In genomic region chr7:6350057-6350752, GRCh38 we compare ENCODE assay signal across 19 cellular contexts. TPM values are rescaled to one million over a fixed set of nuclear protein-coding genes. Genes with fewer than 3 reads are reported as not detected.
DNase-seq lines count a peak whose midpoint lies in the region; ATAC-seq and TF ChIP-seq lines count a peak whose summit lies in the region.
"Had no signal": no experiment of that assay in that cellular context is flagged by ENCODE, and none has a peak within 500 bp of the region (broad histone marks: within the 10 kb centered on the region; RNA-seq: fewer than 3 reads in every experiment).

No MANE protein-coding gene starts in this region.

- no CpG with 5 or more reads among the region's 1 CpG for WGBS in IMR-90 (ENCODE audit: extremely low coverage in 2 of 2, insufficient read length in 1 of 2), 2 experiments

- H2AK9ac ChIP-seq in IMR-90 (replicated peaks; ENCODE audit: low read depth, low read length, poor library complexity), result no peak overlapping the region

- no peak for TF ChIP-seq RAD21 in IMR-90 (IDR thresholded peaks at IDR 0.05; ENCODE audit: low read length)

- H2BK20ac ChIP-seq in IMR-90 (ENCODE audit: low read depth, low read length), result no peak overlapping the region

- H2AK5ac ChIP-seq in IMR-90 (ENCODE audit: low read depth, low read length), result no peak overlapping the region

- no peak for TF ChIP-seq POLR2A in IMR-90 (IDR thresholded peaks at IDR 0.05; ENCODE audit: low read depth, low read length)

- H3K56ac ChIP-seq in IMR-90 (ENCODE audit: extremely low read depth, insufficient read depth, low read length), result no peak overlapping the region

- H2BK15ac ChIP-seq in IMR-90 (ENCODE audit: low read depth, low read length), result no peak overlapping the region

- H4K8ac ChIP-seq in IMR-90 (ENCODE audit: low read depth in 2 of 2, low read length in 2 of 2), result no peak overlapping the region

- CTCF ChIA-PET in IMR-90 (lab: Yijun Ruan, JAX) (interaction anchor here (0.6 to 0.9 kb wide), 6 partner anchors 17 to 343 kb away, joined by 3 to 6 read pairs (median 5); partner anchors contain the start of genes AIMP2 and PMS2), GM10248 (lab: Yijun Ruan, JAX) (interaction anchor here (0.8 to 4.1 kb wide), 11 partner anchors 11 to 366 kb away, joined by 3 to 29 read pairs (median 3); partner anchors contain the start of gene DAGLB), A673 (lab: Charles Lee) (interaction anchor here (0.6 to 0.7 kb wide), 3 partner anchors 203 to 595 kb away, joined by 5 to 7 read pairs (median 6); no protein-coding TSS in a partner anchor)

- H2BK120ac ChIP-seq in IMR-90 (ENCODE audit: low read depth, low read length), result no peak overlapping the region

- no peaks in the 10 kb centered on the region; the same call in 1 of the 2 replicates for H4K20me1 ChIP-seq in IMR-90 (ENCODE audit: insufficient read depth, low read length)

- H3K9me3 ChIP-seq in IMR-90 (ENCODE audit: control insufficient read depth, insufficient read depth, low read length) (no peaks in the 10 kb centered on the region), A673 (ENCODE audit: low read depth, low read length, poor library complexity, severe bottlenecking) (no peaks in the 10 kb centered on the region)
- H3K9me3 ChIP-seq: sigmoid colon, thyroid gland had no signal

- intact Hi-C loops in IMR-90 (cut with micrococcal nuclease) (no loop called here), A673 (cut with micrococcal nuclease; ENCODE audit: unreplicated experiment) (no loop called here)

- H3K27me3 ChIP-seq in IMR-90 (ENCODE audit: control insufficient read depth, insufficient read depth, low read length) (no peaks in the 10 kb centered on the region), A673 (replicated peaks; ENCODE audit: insufficient read depth, low read depth, low read length, poor library complexity) (no peaks in the 10 kb centered on the region)
- H3K27me3 ChIP-seq: sigmoid colon, thyroid gland had no signal

- H3K79me1 ChIP-seq in IMR-90 (ENCODE audit: low read depth in 1 of 2, low read length in 2 of 2), result peaks cover 15 to 17% of the 10 kb centered on the region in 2 experiments

- no peaks in the 10 kb centered on the region for H3K9me1 ChIP-seq in IMR-90 (ENCODE audit: insufficient read depth, low read length)

- H3K36me3 ChIP-seq in IMR-90 (ENCODE audit: control insufficient read depth, insufficient read depth, low read length), result peaks cover 5% of the 10 kb centered on the region; the same call in 1 of the 2 replicates
- H3K36me3 ChIP-seq in A673 (ENCODE audit: insufficient read depth, low read length, poor library complexity, severe bottlenecking), result no peaks in the 10 kb centered on the region
- H3K36me3 ChIP-seq: thyroid gland had no signal

- no peak overlapping the region for H3K23ac ChIP-seq in IMR-90 (ENCODE audit: low read depth, low read length)

- no peak overlapping the region for H3K18ac ChIP-seq in IMR-90 (ENCODE audit: low read depth, low read length)

- no peak overlapping the region for H3K14ac ChIP-seq in IMR-90 (replicated peaks; ENCODE audit: low read depth, low read length)

- H3K9ac ChIP-seq in IMR-90 (ENCODE audit: low read depth, low read length), result no peak overlapping the region

- H3K4me3 ChIP-seq in AG10803 (ENCODE audit: low read length) (no peak overlapping the region), IMR-90 (ENCODE audit: insufficient read depth, low read depth, low read length) (no peak overlapping the region), A673 (ENCODE audit: low read depth, low read length, poor library complexity, severe bottlenecking) (no peak overlapping the region)
- H3K4me3 ChIP-seq: sigmoid colon, thyroid gland had no signal

- H4K91ac ChIP-seq in IMR-90 (ENCODE audit: insufficient read depth, low read depth, low read length), result no peak overlapping the region

- H3K4me2 ChIP-seq in IMR-90 (ENCODE audit: low read depth, low read length), result no peak overlapping the region; the same call in 1 of the 2 replicates

- no peak overlapping the region for H3K4ac ChIP-seq in IMR-90 (ENCODE audit: low read depth, low read length)

- H3K4me1 ChIP-seq in IMR-90 (ENCODE audit: control insufficient read depth, insufficient read depth, low read length) (peaks cover 2% of the 10 kb centered on the region; the same call in 1 of the 2 replicates), A673 (ENCODE audit: insufficient read depth, low read length, poor library complexity, severe bottlenecking) (no peaks in the 10 kb centered on the region)

- H4K5ac ChIP-seq in IMR-90 (ENCODE audit: low read depth, low read length), result no peak overlapping the region

- POLR2A ChIA-PET in IMR-90 (lab: Charles Lee; ENCODE audit: unreplicated experiment) (interaction anchor here (0.6 kb wide), 1 partner anchor 39 kb away, joined by 3 read pairs; no protein-coding TSS in a partner anchor), GM10248 (lab: Yijun Ruan, JAX) (interaction anchor here (0.6 kb wide), 3 partner anchors 10 to 183 kb away, joined by 5 to 7 read pairs (median 5); no protein-coding TSS in a partner anchor), A673 (lab: Charles Lee; ENCODE audit: low non-redundant PET) (no interaction called here)

- no peak overlapping the region for H2BK5ac ChIP-seq in IMR-90 (ENCODE audit: low read depth, low read length, poor library complexity, severe bottlenecking)

- dilution Hi-C loops in IMR-90 (cut with HindIII; ENCODE audit: low sequenced_read_pairs, unreplicated experiment), result no loop called here

- TF ChIP-seq CTCF in AG10803 (conservative IDR thresholded peaks at IDR 0.05; ENCODE audit: low read length) (no peak), IMR-90 (conservative IDR thresholded peaks at IDR 0.05; ENCODE audit: low read depth, low read length) (no peak), GM10248 (IDR thresholded peaks at IDR 0.05; ENCODE audit: control extremely low read depth, extremely low read depth, low read depth, missing control alignments) (no peak), A673 (conservative IDR thresholded peaks at IDR 0.05; ENCODE audit: low read depth, low read length) (no peak)

- in situ Hi-C loops in IMR-90 (cut with MboI; ENCODE audit: low sequenced_read_pairs), result no loop called here

- no peak overlapping the region for H2AFZ ChIP-seq in IMR-90 (replicated peaks; ENCODE audit: low read length, poor library complexity)

- DNase-seq in AG10803 (ENCODE audit: low read depth) (peak; percentile 3), IMR-90 (peak; percentile 50), RPMI8226 (peak; percentile 80), germinal center (ENCODE audit: low spot score) (peak; percentile 30), iPS-NIHi7 (ENCODE audit: extremely low spot score) (no peak), GM10248 (ENCODE audit: extremely low spot score) (no peak), A673 (ENCODE audit: low spot score) (no peak)
- DNase-seq: activated CD4-positive, alpha-beta T cell treated with anti-CD3 and anti-CD28 coated beads for 48 hours; activated naive CD8-positive, alpha-beta T cell treated with anti-CD3 and anti-CD28 coated beads for 36 hours; activated T-cell treated with anti-CD3 and anti-CD28 coated beads, Interleukin-2, amount 50 U/mL, for 1 hour; glutamatergic neuron; mesenchymal stem cell; NCI-H1092 treated with DMSO at 0.1 percent for 48 hours; NCI-H345; sigmoid colon; stimulated activated CD4-positive, alpha-beta T cell treated with anti-CD3 and anti-CD28 coated beads, Interleukin-4, amount 100 ng/mL, for 1 hour; thyroid gland had no signal

- ATAC-seq in IMR-90 (ENCODE audit: low read depth) (no peak), GM18517 (IDR thresholded peaks at IDR 0.05; ENCODE audit: unreplicated experiment) (no peak)
- ATAC-seq: Panc1 had no signal

- peak overlapping the region; percentile 23; the same call in 1 of the 2 replicates for H3K27ac ChIP-seq in IMR-90 (ENCODE audit: insufficient read depth, low read length)
- H3K27ac ChIP-seq in A673 (ENCODE audit: low read depth, low read length, poor library complexity, severe bottlenecking), result no peak overlapping the region
- H3K27ac ChIP-seq: thyroid gland had no signal

- BruUV-seq in IMR-90 (replicated peaks; lab: Mats Ljungman, UMichigan), result no TSS peak
- no TSS peak for BruUV-seq in A673 (replicated peaks; lab: Mats Ljungman, UMichigan)

TF ChIP-seq in IMR-90, 13 proteins besides CTCF, POLR2A, EP300 and RAD21 (continues in another document):
- no peak for TF ChIP-seq RCOR1 (IDR thresholded peaks at IDR 0.05; ENCODE audit: insufficient replicate concordance, low read length)
- TF ChIP-seq RFX5 (IDR thresholded peaks at IDR 0.05; ENCODE audit: low read depth, low read length), result no peak
- TF ChIP-seq FOS (IDR thresholded peaks at IDR 0.05; ENCODE audit: low read depth, low read length), result no peak
- no peak for TF ChIP-seq BHLHE40 (IDR thresholded peaks at IDR 0.05; ENCODE audit: low read depth, low read length)
- TF ChIP-seq, protein P1, sequence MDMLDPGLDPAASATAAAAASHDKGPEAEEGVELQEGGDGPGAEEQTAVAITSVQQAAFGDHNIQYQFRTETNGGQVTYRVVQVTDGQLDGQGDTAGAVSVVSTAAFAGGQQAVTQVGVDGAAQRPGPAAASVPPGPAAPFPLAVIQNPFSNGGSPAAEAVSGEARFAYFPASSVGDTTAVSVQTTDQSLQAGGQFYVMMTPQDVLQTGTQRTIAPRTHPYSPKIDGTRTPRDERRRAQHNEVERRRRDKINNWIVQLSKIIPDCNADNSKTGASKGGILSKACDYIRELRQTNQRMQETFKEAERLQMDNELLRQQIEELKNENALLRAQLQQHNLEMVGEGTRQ (IDR thresholded peaks at IDR 0.05; ENCODE audit: low read depth, low read length), result no peak
- TF ChIP-seq NFE2L2 (IDR thresholded peaks at IDR 0.05; ENCODE audit: low read depth, low read length), result no peak
- no peak for TF ChIP-seq MAFK (IDR thresholded peaks at IDR 0.05; ENCODE audit: low read depth, low read length)
- TF ChIP-seq CEBPB (IDR thresholded peaks at IDR 0.05; ENCODE audit: low read depth, low read length), result no peak
- no peak for TF ChIP-seq MAZ (IDR thresholded peaks at IDR 0.05; ENCODE audit: borderline replicate concordance, low read depth, low read length)

RNA-seq across cellular contexts. Expression of gene FAM220A, which starts 1.4 kb away (rescaled TPM):
- total RNA-seq in IMR-90 (2012; rRNA removed) (13.1 and 13.9 TPM in 2 replicates), A673 (2021) (18.5 and 23.4 TPM in 2 replicates)
- 11.4 and 11.5 TPM in 2 replicates for polyA plus RNA-seq in IMR-90 (2012; rRNA removed)
- 10.0 and 13.7 TPM in 2 replicates for polyA plus RNA-seq in IMR-90 (2012; cell fraction: cytosol; rRNA removed)
- polyA plus RNA-seq in IMR-90 (2012; cell fraction: nucleus; rRNA removed; ENCODE audit: low replicate concordance), result 3.8 and 5.4 TPM in 2 replicates

RNA-seq across cellular contexts. Expression of gene RAC1, which starts 24.1 kb away (rescaled TPM):
- total RNA-seq in IMR-90 (2012; rRNA removed), result 127 and 128 TPM in 2 replicates
- 360 and 364 TPM in 2 replicates for polyA plus RNA-seq in IMR-90 (2012; rRNA removed)
- polyA plus RNA-seq in IMR-90 (2012; cell fraction: cytosol; rRNA removed), result 119 and 122 TPM in 2 replicates
- 54.9 and 241 TPM in 2 replicates for polyA plus RNA-seq in IMR-90 (2012; cell fraction: nucleus; rRNA removed; ENCODE audit: low replicate concordance)
- 295 and 296 TPM in 2 replicates for total RNA-seq in A673 (2021)

Comparison
In these comparisons a context has a peak if more than half of its experiments do, and no peak if none do; other contexts are left out.
1. DNase-seq: peak in AG10803 (single experiment), IMR-90 (single experiment), RPMI8226 (single experiment) and germinal center (single experiment); none in iPS-NIHi7 (single experiment), GM10248 (single experiment) and A673 (single experiment).